ENCODE assay signal across 19 cellular contexts in genomic region chr5:67400752-67401151, GRCh38.
DNase-seq lines count a peak whose midpoint lies in the region; ATAC-seq and TF ChIP-seq lines count a peak whose summit lies in the region.
"Had no signal": no experiment of that assay in that cellular context is flagged by ENCODE, and none has a peak within 500 bp of the region (broad histone marks: within the 10 kb centered on the region; RNA-seq: fewer than 3 reads in every experiment).

No MANE protein-coding gene starts in this region.

- H3K36me3 Mint-ChIP-seq in nephron (ENCODE audit: low read depth), result peaks cover 6% of the 10 kb centered on the region
- no peaks in the 10 kb centered on the region for H3K36me3 Mint-ChIP-seq in type B pancreatic cell
- H3K36me3 Mint-ChIP-seq in activated CD4-positive, alpha-beta memory T cell treated with anti-CD3 and anti-CD28 coated beads, Interleukin-2, amount 10 ng/mL, durations not matched to agents 7 days and 5 days (ENCODE audit: low read depth), result no peaks in the 10 kb centered on the region
- H3K36me3 Mint-ChIP-seq: CD4-positive, alpha-beta memory T cell had no signal

- peak overlapping the region; percentile 3 to 68 (median 67) for H3K27ac Mint-ChIP-seq in nephron
- no peak overlapping the region for H3K27ac Mint-ChIP-seq in type B pancreatic cell
- H3K27ac Mint-ChIP-seq in activated CD4-positive, alpha-beta memory T cell treated with anti-CD3 and anti-CD28 coated beads, Interleukin-2, amount 10 ng/mL, durations not matched to agents 7 days and 5 days, result no peak overlapping the region
- H3K27ac Mint-ChIP-seq: CD4-positive, alpha-beta memory T cell had no signal

- DNase-seq in left ventricle myocardium superior (no peak), cardiac septum (ENCODE audit: low spot score) (no peak), NCI-H748 treated with DMSO at 0.1 percent for 48 hours (lab: John Stamatoyannopoulos, UW) (peak; percentile 8), type B pancreatic cell (ENCODE audit: extremely low spot score, unreplicated experiment) (no peak), dermis blood vessel endothelial cell (no peak)
- DNase-seq in activated CD4-positive, alpha-beta memory T cell treated with anti-CD3 and anti-CD28 coated beads, Interleukin-2, amount 10 ng/mL, durations not matched to agents 7 days and 5 days, result no peak
- DNase-seq: CD4-positive, alpha-beta memory T cell; GDM1; GM23248; IMR-90; NCI-H1417 treated with DMSO at 0.1 percent for 48 hours; NCI-H187 treated with DMSO at 0.1 percent for 48 hours; NCI-H446 treated with DMSO at 0.1 percent for 48 hours; NCI-H82; OCI-M1; SHP77 treated with DMSO at 0.1 percent for 48 hours had no signal

- intact Hi-C loops in left ventricle myocardium superior (cut with micrococcal nuclease) (no loop called here), cardiac septum (cut with DNase I) (no loop called here)

- ATAC-seq in left ventricle myocardium superior, result peak; percentile 42
- ATAC-seq: GM12878, SK-N-SH treated with all-trans-retinoic acid at 6 μM for 48 hours had no signal

- H3K4me1 Mint-ChIP-seq in nephron, result peaks cover 15% of the 10 kb centered on the region
- peaks cover 20% of the 10 kb centered on the region for H3K4me1 Mint-ChIP-seq in type B pancreatic cell (ENCODE audit: unreplicated experiment)
- H3K4me1 Mint-ChIP-seq in activated CD4-positive, alpha-beta memory T cell treated with anti-CD3 and anti-CD28 coated beads, Interleukin-2, amount 10 ng/mL, durations not matched to agents 7 days and 5 days, result no peaks in the 10 kb centered on the region
- H3K4me1 Mint-ChIP-seq: CD4-positive, alpha-beta memory T cell had no signal

- H3K27me3 Mint-ChIP-seq in nephron (ENCODE audit: low read depth) (no peaks in the 10 kb centered on the region), type B pancreatic cell (no peaks in the 10 kb centered on the region)
- H3K27me3 Mint-ChIP-seq in activated CD4-positive, alpha-beta memory T cell treated with anti-CD3 and anti-CD28 coated beads, Interleukin-2, amount 10 ng/mL, durations not matched to agents 7 days and 5 days, result peaks cover 2% of the 10 kb centered on the region

- CTCF ChIA-PET in activated CD4-positive, alpha-beta memory T cell treated with anti-CD3 and anti-CD28 coated beads, Interleukin-2, amount 10 ng/mL, durations not matched to agents 7 days and 5 days (lab: Charles Lee), result no interaction called here

- POLR2A ChIA-PET in activated CD4-positive, alpha-beta memory T cell treated with anti-CD3 and anti-CD28 coated beads, Interleukin-2, amount 10 ng/mL, durations not matched to agents 7 days and 5 days (lab: Charles Lee), result no interaction called here

- TF ChIP-seq CTCF in nephron (IDR thresholded peaks at IDR 0.05; ENCODE audit: unreplicated experiment in 3 of 3) (no peak), type B pancreatic cell (conservative IDR thresholded peaks at IDR 0.05) (no peak)

- H3K4me3 Mint-ChIP-seq in nephron (no peak overlapping the region), type B pancreatic cell (no peak overlapping the region)
- H3K4me3 Mint-ChIP-seq in activated CD4-positive, alpha-beta memory T cell treated with anti-CD3 and anti-CD28 coated beads, Interleukin-2, amount 10 ng/mL, durations not matched to agents 7 days and 5 days, result no peak overlapping the region
- H3K4me3 Mint-ChIP-seq: CD4-positive, alpha-beta memory T cell had no signal

- H3K9me3 Mint-ChIP-seq in nephron (peaks cover 4% of the 10 kb centered on the region), type B pancreatic cell (peaks cover 6% of the 10 kb centered on the region)
- H3K9me3 Mint-ChIP-seq in activated CD4-positive, alpha-beta memory T cell treated with anti-CD3 and anti-CD28 coated beads, Interleukin-2, amount 10 ng/mL, durations not matched to agents 7 days and 5 days, result no peaks in the 10 kb centered on the region

Comparison
In these comparisons a context has a peak if more than half of its experiments do, and no peak if none do; other contexts are left out.
1. H3K27ac Mint-ChIP-seq: peak in nephron (3 of 3); none in type B pancreatic cell (single experiment) and activated CD4-positive, alpha-beta memory T cell treated with anti-CD3 and anti-CD28 coated beads, Interleukin-2, amount 10 ng/mL, durations not matched to agents 7 days and 5 days (single experiment).